1 cellular context compared by ENCODE assay signal in the genomic region with DNA sequence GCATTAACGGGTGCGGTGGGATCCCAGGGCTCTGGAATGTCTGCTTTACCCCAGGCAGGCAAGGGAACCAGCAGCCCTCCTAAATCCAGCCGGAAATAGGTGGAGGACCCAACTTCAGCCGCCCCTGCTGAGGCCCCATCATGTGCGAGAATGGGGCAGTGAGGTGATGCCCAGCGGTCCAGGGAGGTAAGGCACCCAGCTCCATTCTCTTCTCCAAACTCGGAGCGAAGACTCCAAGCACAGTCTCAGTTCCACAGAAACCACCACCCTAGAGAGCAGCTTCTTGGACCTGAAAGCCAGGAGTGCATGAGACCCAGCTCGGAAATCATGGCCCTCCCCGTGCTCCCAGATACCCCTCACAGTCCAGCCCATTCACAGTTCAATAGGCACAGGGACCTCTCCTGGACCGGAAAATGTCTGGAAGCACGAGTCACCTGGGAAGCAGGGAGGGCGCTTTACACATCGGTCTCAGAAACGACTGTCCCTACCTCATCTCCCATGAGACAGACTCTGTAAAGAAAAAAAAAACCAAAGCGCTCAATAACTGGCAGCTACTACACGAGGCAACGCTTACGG.
A peak's percentile ranks its signal among the peaks of the same experiment; 100 is the strongest.
TF ChIP-seq lines count a peak whose summit lies in the region.

No MANE protein-coding gene starts in this region.

TF ChIP-seq in GM12878, 131 proteins besides CTCF, POLR2A, EP300 and RAD21:
- TF ChIP-seq ZNF384 (IDR thresholded peaks at IDR 0.05; ENCODE audit: borderline replicate concordance, low read depth, low read length) (peak; percentile 41), ZNF274 (IDR thresholded peaks at IDR 0.05; ENCODE audit: insufficient read depth, insufficient read length) (no peak)
